Comparison of ENCODE assay signal across 8 cellular contexts in the genomic region with DNA sequence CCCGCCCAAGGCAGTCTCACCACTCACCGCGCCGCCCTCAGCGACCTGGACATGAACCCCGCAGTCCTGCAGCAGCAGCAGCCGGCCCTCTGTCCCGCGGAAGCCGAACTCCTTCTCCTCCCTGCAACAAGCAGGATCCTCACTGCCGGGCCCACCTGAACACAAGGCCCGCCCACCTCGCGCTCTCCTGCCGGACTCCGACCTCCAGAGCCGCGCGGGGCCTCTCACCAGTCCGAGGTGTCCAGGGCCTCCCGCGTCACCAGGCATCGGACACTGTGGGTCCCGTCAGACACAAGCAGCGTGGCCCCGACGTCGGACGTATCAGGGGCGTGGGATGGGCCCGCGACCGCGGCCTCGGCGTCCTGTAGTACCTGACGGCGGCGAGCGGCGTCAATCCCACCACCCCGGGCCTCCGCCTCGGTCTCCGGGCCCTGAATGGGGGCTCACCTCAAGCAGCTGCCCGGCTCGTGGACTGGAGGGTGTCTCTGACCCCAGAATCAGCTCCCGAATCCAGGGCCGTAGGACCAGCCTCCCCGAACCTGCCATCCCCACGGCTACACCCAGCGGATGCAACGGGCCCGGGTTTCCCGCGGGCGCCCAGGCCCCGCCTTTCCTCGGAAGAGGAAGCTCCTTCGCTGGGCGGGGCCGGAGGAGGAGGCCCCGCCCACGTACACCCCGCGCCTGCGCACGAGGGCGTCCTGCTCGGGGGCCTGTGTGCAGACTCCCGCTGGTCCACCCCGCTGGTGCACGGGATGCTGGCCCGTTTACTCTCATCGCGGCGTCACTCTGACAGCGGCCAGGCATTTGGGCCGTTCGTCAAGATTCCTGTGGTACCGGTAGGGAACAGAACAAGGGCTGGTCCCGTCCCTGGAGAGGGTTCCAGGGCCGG. TPM values are rescaled to one million over a fixed set of nuclear protein-coding genes. Genes with fewer than 3 reads are reported as not detected.
DNase-seq lines count a peak whose midpoint lies in the region; FAIRE-seq and TF ChIP-seq lines count a peak whose summit lies in the region.

A gene (minus strand): TSS at position 586 of the 889 bp plus-strand sequence. CDS start 40 bp downstream, at position 546.

- H3K4me1 Mint-ChIP-seq in Calu3 (ENCODE audit: low read depth, unreplicated experiment), result no peaks in the 10 kb centered on the region

- H3K27me3 ChIP-seq in OCI-LY3 (ENCODE audit: low read depth, low read length), result no peaks in the 10 kb centered on the region
- H3K27me3 ChIP-seq in endothelial cell of umbilical vein (ENCODE audit: control insufficient read depth in 2 of 2, insufficient read depth in 2 of 2, low read length in 2 of 2), result no peaks in the 10 kb centered on the region
- H3K27me3 ChIP-seq in mononuclear cell (ENCODE audit: insufficient read depth, low read length), result no peaks in the 10 kb centered on the region

- H4K20me1 ChIP-seq in OCI-LY3 (ENCODE audit: insufficient read depth, low read length), result no peaks in the 10 kb centered on the region
- H4K20me1 ChIP-seq in endothelial cell of umbilical vein (replicated peaks; ENCODE audit: control insufficient read depth, extremely low read depth, insufficient read depth, low read length), result no peaks in the 10 kb centered on the region

- dilution Hi-C loops in endothelial cell of umbilical vein (cut with MboI; ENCODE audit: extremely low pct_ligation_motif_present, low sequenced_read_pairs), result no loop called here

- peaks cover 55% of the 10 kb centered on the region for H3K36me3 Mint-ChIP-seq in Calu3 (ENCODE audit: insufficient read depth, unreplicated experiment)

- H3K9ac ChIP-seq in OCI-LY3 (ENCODE audit: low read length), result peak within 1 kb of the TSS; percentile 99
- peak within 1 kb of the TSS; percentile 51 for H3K9ac ChIP-seq in endothelial cell of umbilical vein (replicated peaks; ENCODE audit: extremely low read depth, insufficient read depth, low read length)

- intact Hi-C loops in Calu3 (cut with micrococcal nuclease; ENCODE audit: unreplicated experiment), result no loop called here
- intact Hi-C loops in endothelial cell of umbilical vein (cut with micrococcal nuclease), result loop anchor here (1.0 to 2.0 kb wide), 2 partner anchors 98 to 121 kb away; a partner anchor contains a TSS

- H3K4me3 ChIP-seq in OCI-LY3 (ENCODE audit: low read length) (peak within 1 kb of the TSS; percentile 99), endothelial cell of umbilical vein (replicated peaks in 1 of 3; ENCODE audit: insufficient read depth in 1 of 3, low read depth in 1 of 3, low read length in 3 of 3) (peak within 1 kb of the TSS; percentile 32 to 70 (median 64)), mononuclear cell (ENCODE audit: low read length) (peak within 1 kb of the TSS; percentile 93)

- H3K9me3 Mint-ChIP-seq in Calu3 (ENCODE audit: low read depth, unreplicated experiment), result no peaks in the 10 kb centered on the region

- H3K27ac ChIP-seq in OCI-LY3 (ENCODE audit: low read length) (peak within 1 kb of the TSS; percentile 89), endothelial cell of umbilical vein (ENCODE audit: insufficient read depth, low read depth, low read length) (peak within 1 kb of the TSS; percentile 44)

- POLR2A ChIA-PET in endothelial cell of umbilical vein (lab: Charles Lee), result interaction anchor here (0.6 to 1.5 kb wide), 3 partner anchors 112 to 651 kb away, joined by 3 read pairs; a partner anchor contains a TSS

- peak within 1 kb of the TSS; percentile 99 for H3K4me3 Mint-ChIP-seq in Calu3 (ENCODE audit: low read depth, unreplicated experiment)

- FAIRE-seq in endothelial cell of umbilical vein (lab: Jason Lieb, UNC), result no peak

- peak; percentile 97 for DNase-seq in Calu3
- peak; percentile 100 for DNase-seq in GM20000 (ENCODE audit: low spot score)
- DNase-seq in HT-29 (ENCODE audit: low spot score), result peak; percentile 95
- peak; percentile 92 for DNase-seq in activated T-cell treated with anti-CD3 and anti-CD28 coated beads for 24 hours (ENCODE audit: low read depth)
- peak; percentile 92 for DNase-seq in endothelial cell of umbilical vein (ENCODE audit: low read depth, low spot score)
- peak; percentile 76 to 85 for DNase-seq in stimulated activated CD8-positive, alpha-beta memory T cell treated with anti-CD3 and anti-CD28 coated beads, Interleukin-4, amount 100 ng/mL, for 1 hour (ENCODE audit: low read depth in 2 of 2, low spot score in 1 of 2)

- H3K9me1 ChIP-seq in endothelial cell of umbilical vein (replicated peaks; ENCODE audit: control insufficient read depth, extremely low read depth, insufficient read depth, low read length), result no peaks in the 10 kb centered on the region

- H3K4me1 ChIP-seq in OCI-LY3 (ENCODE audit: low read length) (peaks cover 13% of the 10 kb centered on the region), endothelial cell of umbilical vein (ENCODE audit: control insufficient read depth, extremely low read depth, insufficient read depth, low read length) (peaks cover 9% of the 10 kb centered on the region), mononuclear cell (ENCODE audit: insufficient read depth, low read length) (peaks cover 22% of the 10 kb centered on the region)

- peaks cover 13% of the 10 kb centered on the region for H3K27me3 Mint-ChIP-seq in Calu3 (ENCODE audit: unreplicated experiment)

- H3K79me2 ChIP-seq in OCI-LY3 (ENCODE audit: low read length) (peaks cover 19% of the 10 kb centered on the region), endothelial cell of umbilical vein (ENCODE audit: control insufficient read depth, insufficient read depth, low read length) (no peaks in the 10 kb centered on the region)

- H2AFZ ChIP-seq in OCI-LY3 (ENCODE audit: low read depth, low read length) (peak within 1 kb of the TSS; percentile 90), endothelial cell of umbilical vein (ENCODE audit: low read depth, low read length) (peak within 1 kb of the TSS; percentile 83)

- peak within 1 kb of the TSS; percentile 93 for H3K4me2 ChIP-seq in OCI-LY3 (ENCODE audit: low read length)
- peak within 1 kb of the TSS; percentile 75 for H3K4me2 ChIP-seq in endothelial cell of umbilical vein (ENCODE audit: insufficient read depth, low read length)

- H3K9me3 ChIP-seq in OCI-LY3 (ENCODE audit: insufficient read depth, low read length) (no peaks in the 10 kb centered on the region), endothelial cell of umbilical vein (replicated peaks; ENCODE audit: control insufficient read depth, insufficient read depth, low read length) (no peaks in the 10 kb centered on the region), mononuclear cell (ENCODE audit: low read depth, low read length) (no peaks in the 10 kb centered on the region)

- H3K36me3 ChIP-seq in OCI-LY3 (replicated peaks; ENCODE audit: low read depth, low read length) (peaks cover 21% of the 10 kb centered on the region), endothelial cell of umbilical vein (ENCODE audit: control insufficient read depth in 2 of 2, extremely low read depth in 1 of 2, insufficient read depth in 2 of 2, low read length in 2 of 2) (peaks cover 0 to 6% of the 10 kb centered on the region in 2 experiments)

- CTCF ChIA-PET in Calu3 (lab: Charles Lee) (interaction anchor here (0.6 to 2.1 kb wide), 15 partner anchors 9 to 358 kb away, joined by 3 to 15 read pairs (median 4); a partner anchor contains a TSS), endothelial cell of umbilical vein (lab: Charles Lee) (interaction anchor here (0.6 to 2.1 kb wide), 17 partner anchors 9 to 282 kb away, joined by 3 to 31 read pairs (median 5); a partner anchor contains a TSS)

- BruUV-seq in Calu3 (replicated peaks; lab: Mats Ljungman, UMichigan) (TSS peak; percentile 61), endothelial cell of umbilical vein (replicated peaks; lab: Mats Ljungman, UMichigan) (no TSS peak)

- TF ChIP-seq CTCF in Calu3 (IDR thresholded peaks at IDR 0.05; ENCODE audit: unreplicated experiment) (no peak), GM20000 (IDR thresholded peaks at IDR 0.05; ENCODE audit: extremely low read depth, missing control alignments) (no peak), OCI-LY3 (IDR thresholded peaks at IDR 0.05; ENCODE audit: low read depth, low read length) (no peak), endothelial cell of umbilical vein (IDR thresholded peaks at IDR 0.05; ENCODE audit: extremely low read depth in 1 of 2, insufficient read depth in 1 of 2, low read depth in 1 of 2, low read length in 2 of 2) (no peak)

- TF ChIP-seq POLR2A in endothelial cell of umbilical vein (IDR thresholded peaks at IDR 0.05; ENCODE audit: low read depth, low read length), result peak; percentile 79

- peak within 1 kb of the TSS; percentile 96 for H3K27ac Mint-ChIP-seq in Calu3 (ENCODE audit: unreplicated experiment)

TF ChIP-seq in endothelial cell of umbilical vein, 7 proteins besides CTCF, POLR2A, EP300 and RAD21:
- TF ChIP-seq JUN (IDR thresholded peaks at IDR 0.05; ENCODE audit: borderline replicate concordance, insufficient read depth, insufficient read length, low read depth) (no peak), GATA2 (IDR thresholded peaks at IDR 0.05; ENCODE audit: insufficient read depth, insufficient read length, low read depth, low read length) (no peak), EZH2 (IDR thresholded peaks at IDR 0.05; ENCODE audit: borderline replicate concordance, low read depth, low read length, severe bottlenecking) (no peak), FOS (IDR thresholded peaks at IDR 0.05; ENCODE audit: borderline replicate concordance, insufficient read depth, low read length) (no peak), POLR2AphosphoS5 (IDR thresholded peaks at IDR 0.05; ENCODE audit: insufficient read depth, low read depth, low read length) (peak; percentile 79)
- TF ChIP-seq, protein P1, sequence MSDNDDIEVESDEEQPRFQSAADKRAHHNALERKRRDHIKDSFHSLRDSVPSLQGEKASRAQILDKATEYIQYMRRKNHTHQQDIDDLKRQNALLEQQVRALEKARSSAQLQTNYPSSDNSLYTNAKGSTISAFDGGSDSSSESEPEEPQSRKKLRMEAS (IDR thresholded peaks at IDR 0.05; ENCODE audit: insufficient read depth, insufficient read length), result no peak

RNA-seq across cellular contexts. Expression of the gene that starts here (rescaled TPM):
- 44.0 and 49.9 TPM in 2 replicates for total RNA-seq in Calu3 (2022)
- 79.6 and 82.2 TPM in 2 replicates for total RNA-seq in HT-29 (2014; rRNA removed; shearing (Covaris generic))
- total RNA-seq in endothelial cell of umbilical vein, result 24.4 and 26.9 TPM in 2 replicates
- polyA plus RNA-seq in endothelial cell of umbilical vein, result 36.0 and 45.1 TPM in 2 replicates
- polyA plus RNA-seq in endothelial cell of umbilical vein (2011; cell fraction: cytosol; rRNA removed), result 27.1 and 27.9 TPM in 2 replicates
- polyA plus RNA-seq in endothelial cell of umbilical vein (2011; cell fraction: nucleus; rRNA removed), result 40.4 and 46.8 TPM in 2 replicates
- polyA plus RNA-seq in endothelial cell of umbilical vein (2012), result 23.9 and 26.7 TPM in 2 replicates
- polyA minus RNA-seq in endothelial cell of umbilical vein, result 10.5 and 14.6 TPM in 2 replicates
- polyA minus RNA-seq in endothelial cell of umbilical vein (2011; cell fraction: cytosol; rRNA and poly(A)+ RNA removed), result 29.0 TPM
- polyA minus RNA-seq in endothelial cell of umbilical vein (2011; cell fraction: nucleus; rRNA and poly(A)+ RNA removed), result 9.6 and 9.9 TPM in 2 replicates
- 12.7 TPM for total RNA-seq in mononuclear cell

Comparison
In these comparisons a context has a peak if more than half of its experiments do, and no peak if none do; other contexts are left out.
1. Peak in every context shown above with its lines: DNase-seq, H3K4me3 ChIP-seq and H3K27ac ChIP-seq.